2 cellular contexts compared by ENCODE assay signal in genomic region chr14:64929003-64929337, GRCh38.
TF ChIP-seq lines count a peak whose summit lies in the region.

No MANE protein-coding gene starts in this region.

TF ChIP-seq in GM12891, 5 proteins besides CTCF, POLR2A, EP300 and RAD21:
- no peak for TF ChIP-seq POLR2AphosphoS5 (IDR thresholded peaks at IDR 0.05; ENCODE audit: low read depth, low read length)
- TF ChIP-seq POU2F2 (IDR thresholded peaks at IDR 0.05; ENCODE audit: low read depth, low read length): no peak
- no peak for TF ChIP-seq SPI1 (IDR thresholded peaks at IDR 0.05; ENCODE audit: low read depth, low read length)
- TF ChIP-seq PAX5 (IDR thresholded peaks at IDR 0.05; ENCODE audit: insufficient read depth, low read length, severe bottlenecking): no peak
- TF ChIP-seq TAF1 (IDR thresholded peaks at IDR 0.05; ENCODE audit: low read depth, low read length): no peak

TF ChIP-seq in GM12878, 131 proteins besides CTCF, POLR2A, EP300 and RAD21:
- no peak for TF ChIP-seq ZNF384 (IDR thresholded peaks at IDR 0.05; ENCODE audit: borderline replicate concordance, low read depth, low read length)
- TF ChIP-seq ZNF687 (IDR thresholded peaks at IDR 0.05): 0 out of 2 replicates have a peak, but pooled peaks have one; percentile 52
